In genomic region chr2:16069663-16069932, GRCh38 we compare ENCODE assay signal across 19 cellular contexts.
DNase-seq lines count a peak whose midpoint lies in the region; ATAC-seq and TF ChIP-seq lines count a peak whose summit lies in the region.
"Had no signal": no experiment of that assay in that cellular context is flagged by ENCODE, and none has a peak within 500 bp of the region (broad histone marks: within the 10 kb centered on the region; RNA-seq: fewer than 3 reads in every experiment).

No MANE protein-coding gene starts in this region.

- no peak for TF ChIP-seq POLR2A in heart left ventricle (IDR thresholded peaks at IDR 0.05)

- H2AFZ ChIP-seq in neural progenitor cell (replicated peaks), result peak overlapping the region; percentile 61

- H3K27ac ChIP-seq in heart left ventricle (no peak overlapping the region), dorsolateral prefrontal cortex (peak overlapping the region; percentile 83 to 100 (median 96)), neural progenitor cell (peak overlapping the region; percentile 75)
- H3K27ac ChIP-seq: BLaER1, SJSA1 had no signal

- no peaks in the 10 kb centered on the region for H3K79me2 ChIP-seq in neural progenitor cell (ENCODE audit: low read depth)

- no peak overlapping the region for H3K4me3 ChIP-seq in heart left ventricle
- H3K4me3 ChIP-seq in dorsolateral prefrontal cortex, result peak overlapping the region in 31 of 59 donors; percentile 0 to 55 (median 25)
- no peak overlapping the region for H3K4me3 ChIP-seq in neural progenitor cell
- H3K4me3 ChIP-seq: BLaER1, SJSA1 had no signal

- 71 to 79% (median 76%) methylated on average over 8 of the region's 8 CpGs for WGBS in heart left ventricle, 4 donors

- H3F3A ChIP-seq in neural progenitor cell (ENCODE audit: low read depth), result peaks cover 25% of the 10 kb centered on the region

- H3K4me2 ChIP-seq in neural progenitor cell, result peak overlapping the region; percentile 37

- H4K20me1 ChIP-seq in neural progenitor cell (ENCODE audit: low read depth), result no peaks in the 10 kb centered on the region
- H4K20me1 ChIP-seq: BLaER1 had no signal

- DNase-seq in left cardiac atrium (peak; percentile 34), heart left ventricle (no peak), dorsolateral prefrontal cortex (no peak), neural progenitor cell (ENCODE audit: low spot score) (no peak), type B pancreatic cell (ENCODE audit: extremely low spot score, unreplicated experiment) (no peak), putamen (ENCODE audit: low spot score) (no peak)
- no peak for DNase-seq in activated effector memory CD4-positive, alpha-beta T cell treated with anti-CD3 and anti-CD28 coated beads, Interleukin-2, amount 50 U/mL, for 16 hours
- DNase-seq: activated CD4-positive, alpha-beta T cell treated with anti-CD3 and anti-CD28 coated beads for 1 hour; effector memory CD4-positive, alpha-beta T cell; Kasumi-1; NCI-H1105; NCI-H774; stimulated activated CD4-positive, alpha-beta T cell treated with anti-CD3 and anti-CD28 coated beads, Interleukin-2, amount 100 ng/mL, for 24 hours had no signal

- H3K36me3 ChIP-seq in heart left ventricle (no peaks in the 10 kb centered on the region), neural progenitor cell (no peaks in the 10 kb centered on the region)
- H3K36me3 ChIP-seq: BLaER1, SJSA1 had no signal

- intact Hi-C loops in left cardiac atrium (cut with DNase I) (no loop called here), heart left ventricle (cut with DNase I) (no loop called here), dorsolateral prefrontal cortex (cut with DNase I) (loop anchor here in 1 of 2 donors (2.0 to 10.0 kb wide), 3 partner anchors 33 to 435 kb away; no protein-coding TSS in a partner anchor)

- H3K9me3 ChIP-seq in heart left ventricle (peaks cover 0 to 1% (median 0%) of the 10 kb centered on the region in 12 donors), neural progenitor cell (ENCODE audit: low read depth) (no peaks in the 10 kb centered on the region)
- H3K9me3 ChIP-seq: SJSA1 had no signal

- H3K27ac Mint-ChIP-seq in neural progenitor cell (no peak overlapping the region), type B pancreatic cell (peak overlapping the region; percentile 70)
- H3K27ac Mint-ChIP-seq: activated T-helper 17 cell treated with anti-CD3 and anti-CD28 coated beads, Interleukin-2, amount 50 U/mL, for 72 hours; T-helper 2 cell treated with Interferon-gamma antibody and Interleukin-4, amounts not matched to agents 5 μg/mL and 100 μg/mL, for 36 hours had no signal

- H3K9me3 Mint-ChIP-seq in neural progenitor cell (peaks cover 5% of the 10 kb centered on the region), type B pancreatic cell (no peaks in the 10 kb centered on the region)
- H3K9me3 Mint-ChIP-seq: T-helper 2 cell treated with Interferon-gamma antibody and Interleukin-4, amounts not matched to agents 5 μg/mL and 100 μg/mL, for 36 hours had no signal

- no peaks in the 10 kb centered on the region for H3K27me3 ChIP-seq in heart left ventricle
- no peaks in the 10 kb centered on the region for H3K27me3 ChIP-seq in dorsolateral prefrontal cortex
- H3K27me3 ChIP-seq in neural progenitor cell, result no peaks in the 10 kb centered on the region
- H3K27me3 ChIP-seq: BLaER1, SJSA1 had no signal

- H3K4me1 Mint-ChIP-seq in neural progenitor cell, result peaks cover 44% of the 10 kb centered on the region
- H3K4me1 Mint-ChIP-seq in type B pancreatic cell (ENCODE audit: unreplicated experiment), result peaks cover 45% of the 10 kb centered on the region
- H3K4me1 Mint-ChIP-seq: activated T-helper 17 cell treated with anti-CD3 and anti-CD28 coated beads, Interleukin-2, amount 50 U/mL, for 72 hours had no signal

- H3K27me3 Mint-ChIP-seq in neural progenitor cell (ENCODE audit: insufficient read depth, low read depth) (peaks cover 11% of the 10 kb centered on the region), type B pancreatic cell (no peaks in the 10 kb centered on the region)
- H3K27me3 Mint-ChIP-seq: activated T-helper 17 cell treated with anti-CD3 and anti-CD28 coated beads, Interleukin-2, amount 50 U/mL, for 72 hours had no signal

- H3K36me3 Mint-ChIP-seq in neural progenitor cell (no peaks in the 10 kb centered on the region), type B pancreatic cell (no peaks in the 10 kb centered on the region)
- H3K36me3 Mint-ChIP-seq: mesothelial cell of epicardium had no signal

- no peak overlapping the region for H3K4me3 Mint-ChIP-seq in neural progenitor cell
- H3K4me3 Mint-ChIP-seq in type B pancreatic cell, result no peak overlapping the region
- H3K4me3 Mint-ChIP-seq: activated T-helper 17 cell treated with anti-CD3 and anti-CD28 coated beads, Interleukin-2, amount 50 U/mL, for 72 hours; mesothelial cell of epicardium; T-helper 2 cell treated with Interferon-gamma antibody and Interleukin-4, amounts not matched to agents 5 μg/mL and 100 μg/mL, for 36 hours had no signal

- H3K4me1 ChIP-seq in heart left ventricle, result no peaks in the 10 kb centered on the region
- H3K4me1 ChIP-seq in neural progenitor cell, result peaks cover 19% of the 10 kb centered on the region
- H3K4me1 ChIP-seq: SJSA1 had no signal

- ATAC-seq in left cardiac atrium (peak in 1 of 2 donors; percentile 41), heart left ventricle (no peak), GM18873 (IDR thresholded peaks at IDR 0.05; ENCODE audit: low FRiP score, unreplicated experiment) (no peak)
- ATAC-seq: activated T-helper 17 cell treated with anti-CD3 and anti-CD28 coated beads, Interleukin-2, amount 50 U/mL, for 72 hours had no signal

- TF ChIP-seq CTCF in heart left ventricle (IDR thresholded peaks at IDR 0.05) (no peak), dorsolateral prefrontal cortex (IDR thresholded peaks at IDR 0.05 in 54 of 56, conservative IDR thresholded peaks at IDR 0.05 in 2 of 56; ENCODE audit: low read depth in 1 of 56, partially characterized antibody in 56 of 56) (peak in 10 of 56 donors; percentile 10 to 36 (median 22)), neural progenitor cell (IDR thresholded peaks at IDR 0.05) (no peak), type B pancreatic cell (conservative IDR thresholded peaks at IDR 0.05) (no peak)

- H3K9ac ChIP-seq in neural progenitor cell, result no peak overlapping the region
- H3K9ac ChIP-seq: BLaER1 had no signal

Comparison
In these comparisons a context has a peak if more than half of its experiments do, and no peak if none do; other contexts are left out.
1. H3K27ac ChIP-seq: peak in dorsolateral prefrontal cortex (59 of 59) and neural progenitor cell (single experiment); none in heart left ventricle (0 of 12).
2. H3K4me3 ChIP-seq: peak in dorsolateral prefrontal cortex (31 of 59); none in heart left ventricle (0 of 12) and neural progenitor cell (single experiment).